Comparison of ENCODE assay signal across 1 cellular context in the genomic region with DNA sequence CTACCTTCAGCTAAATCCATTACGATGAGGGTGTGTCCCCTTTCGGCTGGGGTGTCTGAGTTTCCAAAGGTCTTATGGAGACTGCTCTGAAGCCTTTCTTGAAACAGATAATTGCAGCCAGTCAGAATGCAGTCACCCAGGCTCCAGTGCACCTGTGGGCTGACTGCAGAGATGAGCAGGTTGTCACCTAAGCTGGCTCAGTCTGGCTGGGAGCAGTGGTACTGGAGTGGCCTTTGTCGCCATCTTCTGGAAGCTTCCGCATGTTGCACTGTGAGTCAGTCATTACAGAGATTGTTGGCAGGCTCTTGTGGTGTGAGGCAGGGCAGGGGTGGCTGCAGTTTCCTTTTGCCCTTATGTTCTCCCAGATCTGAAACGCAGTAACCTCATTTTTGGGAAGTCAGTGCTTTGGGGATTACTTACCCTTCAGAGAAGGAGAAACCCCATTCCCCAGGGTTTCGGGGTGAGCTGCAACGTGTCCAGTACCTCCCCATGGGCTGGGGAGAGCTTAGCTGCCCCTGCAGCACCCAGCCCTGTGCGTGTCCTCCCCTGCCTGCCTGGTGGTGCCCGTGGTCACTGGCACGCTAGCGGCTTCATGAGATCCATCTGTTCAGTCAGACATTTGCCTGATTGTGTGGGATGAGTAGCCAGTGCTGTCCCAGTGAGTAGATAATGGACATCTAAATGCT.
TF ChIP-seq lines count a peak whose summit lies in the region.

No MANE protein-coding gene starts in this region.

TF ChIP-seq in IMR-90, 13 proteins besides CTCF, POLR2A, EP300 and RAD21 (continued from another document):
- TF ChIP-seq BHLHE40 (IDR thresholded peaks at IDR 0.05; ENCODE audit: low read depth, low read length) (no peak), MAZ (IDR thresholded peaks at IDR 0.05; ENCODE audit: borderline replicate concordance, low read depth, low read length) (peak; percentile 31; the same call in 1 of the 2 replicates), RFX5 (IDR thresholded peaks at IDR 0.05; ENCODE audit: low read depth, low read length) (0 out of 2 replicates have a peak, but pooled peaks have one; percentile 7), CEBPB (IDR thresholded peaks at IDR 0.05; ENCODE audit: low read depth, low read length) (no peak), NFE2L2 (IDR thresholded peaks at IDR 0.05; ENCODE audit: low read depth, low read length) (no peak), MXI1 (IDR thresholded peaks at IDR 0.05; ENCODE audit: borderline replicate concordance, low read depth, low read length) (0 out of 2 replicates have a peak, but pooled peaks have one; percentile 26)
- TF ChIP-seq, protein P1, sequence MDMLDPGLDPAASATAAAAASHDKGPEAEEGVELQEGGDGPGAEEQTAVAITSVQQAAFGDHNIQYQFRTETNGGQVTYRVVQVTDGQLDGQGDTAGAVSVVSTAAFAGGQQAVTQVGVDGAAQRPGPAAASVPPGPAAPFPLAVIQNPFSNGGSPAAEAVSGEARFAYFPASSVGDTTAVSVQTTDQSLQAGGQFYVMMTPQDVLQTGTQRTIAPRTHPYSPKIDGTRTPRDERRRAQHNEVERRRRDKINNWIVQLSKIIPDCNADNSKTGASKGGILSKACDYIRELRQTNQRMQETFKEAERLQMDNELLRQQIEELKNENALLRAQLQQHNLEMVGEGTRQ (IDR thresholded peaks at IDR 0.05; ENCODE audit: low read depth, low read length) = no peak
TF ChIP-seq in IMR-90: peak in this region for 5.
